10 cellular contexts compared by ENCODE assay signal in the genomic region with DNA sequence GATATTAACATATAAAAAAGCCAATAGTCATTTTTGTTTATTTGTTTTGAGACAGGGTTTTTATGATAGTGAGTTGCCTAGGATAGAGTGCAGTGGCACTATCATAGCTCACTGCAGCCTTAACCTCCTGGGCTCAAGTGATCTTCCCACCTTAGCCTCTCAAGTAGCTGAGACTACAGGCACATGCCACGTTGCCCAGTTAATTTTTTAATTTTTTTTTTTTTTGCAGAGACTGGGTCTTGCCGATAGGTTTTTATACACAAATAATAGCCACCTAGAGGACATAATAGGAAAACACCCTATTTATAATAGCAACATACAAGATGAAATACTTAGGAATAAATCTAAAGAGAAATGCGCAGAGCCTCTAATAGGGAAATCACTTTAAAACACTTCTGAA.
DNase-seq lines count a peak whose midpoint lies in the region; ATAC-seq, FAIRE-seq and TF ChIP-seq lines count a peak whose summit lies in the region.
"Had no signal": no experiment of that assay in that cellular context is flagged by ENCODE, and none has a peak within 500 bp of the region (broad histone marks: within the 10 kb centered on the region; RNA-seq: fewer than 3 reads in every experiment).

No MANE protein-coding gene starts in this region.

- ATAC-seq in HG02885 (IDR thresholded peaks at IDR 0.05; ENCODE audit: poor library complexity, unreplicated experiment) (no peak), HG02623 (IDR thresholded peaks at IDR 0.05; ENCODE audit: unreplicated experiment) (no peak)

- DNase-seq in GM03348 (ENCODE audit: low spot score) (peak; percentile 37), hepatic stellate cell (ENCODE audit: low spot score) (peak; percentile 24), NCI-H82 treated with DMSO at 0.1 percent for 48 hours (lab: John Stamatoyannopoulos, UW; ENCODE audit: unreplicated experiment) (no peak), midbrain (lab: John Stamatoyannopoulos, UW) (no peak)
- DNase-seq: stimulated activated CD4-positive, alpha-beta T cell treated with anti-CD3 and anti-CD28 coated beads, Interleukin-4, amount 100 ng/mL, for 24 hours had no signal

- H3K27ac ChIP-seq in VCaP = peak overlapping the region; percentile 56
- H3K27ac ChIP-seq: epithelial cell of prostate had no signal

- peak; percentile 37 for FAIRE-seq in A204.1 (lab: Jason Lieb, UNC)

- TF ChIP-seq CTCF in VCaP (conservative IDR thresholded peaks at IDR 0.05) = peak; percentile 71

Comparison
In these comparisons a context has a peak if more than half of its experiments do, and no peak if none do; other contexts are left out.
1. DNase-seq: peak in GM03348 (single experiment) and hepatic stellate cell (single experiment); none in NCI-H82 treated with DMSO at 0.1 percent for 48 hours (single experiment) and midbrain (single experiment).